In the genomic region with DNA sequence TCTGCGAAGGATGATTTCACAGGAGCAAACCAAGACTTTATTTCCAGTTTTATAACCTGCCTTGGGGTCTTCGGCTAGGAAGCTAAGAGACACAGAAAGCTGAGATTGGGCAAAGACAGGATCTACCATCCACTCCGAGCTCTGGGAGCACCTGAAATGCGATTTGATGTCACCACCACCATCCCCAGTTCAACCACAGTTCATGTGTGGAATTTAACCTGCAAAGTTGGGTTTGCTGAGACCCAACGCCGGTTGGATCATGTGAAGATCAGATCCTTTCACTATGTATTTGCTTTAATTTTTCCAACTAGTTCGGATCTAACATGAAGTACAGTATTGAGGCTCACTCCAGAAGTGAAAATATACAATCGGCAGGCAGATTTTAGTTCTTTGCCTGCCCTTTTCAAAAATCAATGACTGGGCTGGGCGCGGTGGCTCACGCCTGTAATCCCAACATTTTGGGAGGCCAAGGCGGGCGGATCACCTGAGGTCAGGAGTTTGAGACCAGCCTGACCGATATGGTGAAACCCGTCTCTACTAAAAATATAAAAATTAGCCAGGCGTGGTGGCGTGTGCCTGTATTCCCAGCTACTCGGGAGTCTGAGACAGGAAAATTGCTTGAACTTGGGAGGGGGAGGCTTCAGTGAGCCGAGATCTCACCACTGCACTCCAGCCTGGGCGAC, we compare ENCODE assay signal across 9 cellular contexts. TPM values are rescaled to one million over a fixed set of nuclear protein-coding genes. Genes with fewer than 3 reads are reported as not detected.
DNase-seq lines count a peak whose midpoint lies in the region; ATAC-seq and TF ChIP-seq lines count a peak whose summit lies in the region.
"Had no signal": no experiment of that assay in that cellular context is flagged by ENCODE, and none has a peak within 500 bp of the region (broad histone marks: within the 10 kb centered on the region; RNA-seq: fewer than 3 reads in every experiment).

No MANE protein-coding gene starts in this region.

- H3K4me1 ChIP-seq in OCI-LY1 (ENCODE audit: insufficient read depth, low read length, severe bottlenecking) (peaks cover 38% of the 10 kb centered on the region), esophagus squamous epithelium (peaks cover 9 to 42% (median 17%) of the 10 kb centered on the region in 3 donors), smooth muscle cell (ENCODE audit: low read depth) (peaks cover 12% of the 10 kb centered on the region)

- H3K9ac ChIP-seq in OCI-LY1 (ENCODE audit: low read length) = peak overlapping the region; percentile 87
- H3K9ac ChIP-seq in smooth muscle cell (ENCODE audit: low read depth) = no peak overlapping the region

- no peaks in the 10 kb centered on the region for H3K79me2 ChIP-seq in OCI-LY1 (ENCODE audit: insufficient read depth, low read length)
- peaks cover 35% of the 10 kb centered on the region for H3K79me2 ChIP-seq in smooth muscle cell (ENCODE audit: low read depth)

- H3K27ac Mint-ChIP-seq in activated CD4-positive, alpha-beta T cell treated with anti-CD3 and anti-CD28 coated beads, Interleukin-2, amount 10 ng/mL, durations not matched to agents 7 days and 5 days = peak overlapping the region; percentile 99

- no peak for TF ChIP-seq POLR2A in esophagus squamous epithelium (IDR thresholded peaks at IDR 0.05)

- no peaks in the 10 kb centered on the region for H3K9me3 ChIP-seq in OCI-LY1 (ENCODE audit: low read length)
- H3K9me3 ChIP-seq in esophagus squamous epithelium = no peaks in the 10 kb centered on the region
- no peaks in the 10 kb centered on the region for H3K9me3 ChIP-seq in smooth muscle cell (replicated peaks; ENCODE audit: low read depth)

- intact Hi-C loops in esophagus squamous epithelium (cut with DNase I) = no loop called here

- H2AFZ ChIP-seq in OCI-LY1 (ENCODE audit: low read length) (no peak overlapping the region), smooth muscle cell (ENCODE audit: low read depth) (no peak overlapping the region)

- H3K27ac ChIP-seq in OCI-LY1 (ENCODE audit: low read depth, low read length, poor library complexity, severe bottlenecking) = peak overlapping the region; percentile 84
- peak overlapping the region; percentile 12 to 99 (median 97) for H3K27ac ChIP-seq in esophagus squamous epithelium
- no peak overlapping the region for H3K27ac ChIP-seq in smooth muscle cell (ENCODE audit: low read depth)

- H3K27me3 ChIP-seq in OCI-LY1 (ENCODE audit: insufficient read depth, low read length) (no peaks in the 10 kb centered on the region), esophagus squamous epithelium (no peaks in the 10 kb centered on the region), smooth muscle cell (ENCODE audit: low read depth) (no peaks in the 10 kb centered on the region)

- POLR2A ChIA-PET in activated CD4-positive, alpha-beta T cell treated with anti-CD3 and anti-CD28 coated beads, Interleukin-2, amount 10 ng/mL, durations not matched to agents 7 days and 5 days (lab: Charles Lee) = no interaction called here

- CTCF ChIA-PET in activated CD4-positive, alpha-beta T cell treated with anti-CD3 and anti-CD28 coated beads, Interleukin-2, amount 10 ng/mL, durations not matched to agents 7 days and 5 days (lab: Charles Lee) = interaction anchor here (2.1 to 5.7 kb wide), 2 partner anchors 9 to 25 kb away, joined by 5 to 40 read pairs; no protein-coding TSS in a partner anchor

- no peaks in the 10 kb centered on the region for H3K27me3 Mint-ChIP-seq in activated CD4-positive, alpha-beta T cell treated with anti-CD3 and anti-CD28 coated beads, Interleukin-2, amount 10 ng/mL, durations not matched to agents 7 days and 5 days

- peaks cover 3% of the 10 kb centered on the region; the same call in 1 of the 2 replicates for H3F3A ChIP-seq in OCI-LY1 (ENCODE audit: insufficient read depth, low read length)
- no peaks in the 10 kb centered on the region for H3F3A ChIP-seq in smooth muscle cell (ENCODE audit: low read depth)

- H3K4me1 Mint-ChIP-seq in activated CD4-positive, alpha-beta T cell treated with anti-CD3 and anti-CD28 coated beads, Interleukin-2, amount 10 ng/mL, durations not matched to agents 7 days and 5 days = peaks cover 36% of the 10 kb centered on the region

- H3K36me3 Mint-ChIP-seq in activated CD4-positive, alpha-beta T cell treated with anti-CD3 and anti-CD28 coated beads, Interleukin-2, amount 10 ng/mL, durations not matched to agents 7 days and 5 days (ENCODE audit: low read depth) = peaks cover 4% of the 10 kb centered on the region

- peak overlapping the region; percentile 84 for H3K4me2 ChIP-seq in OCI-LY1 (ENCODE audit: low read length)
- peak overlapping the region; percentile 93 for H3K4me2 ChIP-seq in smooth muscle cell

- H3K9me2 ChIP-seq in OCI-LY1 (ENCODE audit: low read depth, low read length) = no peaks in the 10 kb centered on the region

- H4K20me1 ChIP-seq in OCI-LY1 (ENCODE audit: insufficient read depth, low read length) = no peaks in the 10 kb centered on the region
- peaks cover 28% of the 10 kb centered on the region for H4K20me1 ChIP-seq in smooth muscle cell (ENCODE audit: low read depth)

- H3K4me3 Mint-ChIP-seq in activated CD4-positive, alpha-beta T cell treated with anti-CD3 and anti-CD28 coated beads, Interleukin-2, amount 10 ng/mL, durations not matched to agents 7 days and 5 days = peak overlapping the region; percentile 91

- no peaks in the 10 kb centered on the region for H3K9me3 Mint-ChIP-seq in activated CD4-positive, alpha-beta T cell treated with anti-CD3 and anti-CD28 coated beads, Interleukin-2, amount 10 ng/mL, durations not matched to agents 7 days and 5 days

- DNase-seq in activated CD4-positive, alpha-beta T cell treated with anti-CD3 and anti-CD28 coated beads, Interleukin-2, amount 10 ng/mL, durations not matched to agents 7 days and 5 days = no peak
- DNase-seq in activated CD4-positive, alpha-beta T cell treated with anti-CD3 and anti-CD28 coated beads for 1 hour = no peak
- DNase-seq in esophagus squamous epithelium (lab: John Stamatoyannopoulos, UW) (no peak), smooth muscle cell (lab: John Stamatoyannopoulos, UW; ENCODE audit: unreplicated experiment) (no peak), germinal center (ENCODE audit: low spot score) (no peak), NCI-H128 (lab: John Stamatoyannopoulos, UW; ENCODE audit: unreplicated experiment) (no peak)
- DNase-seq: SHP77 had no signal

- WGBS in esophagus squamous epithelium, 2 donors = 86 to 88% methylated on average over 18 to 20 of the region's 20 CpGs
- 97% methylated on average over 20 of the region's 20 CpGs for WGBS in smooth muscle cell (ENCODE audit: low lambda C conversion rate)

- H3K36me3 ChIP-seq in OCI-LY1 (ENCODE audit: insufficient read depth, low read length) = peaks cover 5% of the 10 kb centered on the region; the same call in 1 of the 2 replicates
- peaks cover 0 to 2% (median 0%) of the 10 kb centered on the region in 3 donors for H3K36me3 ChIP-seq in esophagus squamous epithelium
- no peaks in the 10 kb centered on the region for H3K36me3 ChIP-seq in smooth muscle cell (ENCODE audit: low read depth)

- no peak for ATAC-seq in HG03139 (IDR thresholded peaks at IDR 0.05; ENCODE audit: unreplicated experiment)

- H3K4me3 ChIP-seq in OCI-LY1 (ENCODE audit: low read depth, low read length, poor library complexity, severe bottlenecking) (peak overlapping the region; percentile 92), esophagus squamous epithelium (peak overlapping the region in 1 of 4 donors; percentile 85), smooth muscle cell (peak overlapping the region; percentile 94)

- TF ChIP-seq CTCF in OCI-LY1 (IDR thresholded peaks at IDR 0.05; ENCODE audit: low read length) (no peak), esophagus squamous epithelium (IDR thresholded peaks at IDR 0.05) (no peak), smooth muscle cell (IDR thresholded peaks at IDR 0.05; ENCODE audit: borderline replicate concordance, insufficient read depth, poor library complexity, severe bottlenecking) (no peak)

RNA-seq across cellular contexts. Expression of a gene that starts 1.4 kb away (rescaled TPM):
- total RNA-seq in activated CD4-positive, alpha-beta T cell treated with anti-CD3 and anti-CD28 coated beads, Interleukin-2, amount 10 ng/mL, durations not matched to agents 7 days and 5 days = 10 to 100 TPM; 20.0 to 25.2 TPM
- total RNA-seq in esophagus squamous epithelium (10 to 100 TPM; 11.4 to 23.3 (median 12.6) TPM), smooth muscle cell (48.6 and 58.1 TPM in 2 replicates)
- 94.1 and 97.5 TPM in 2 replicates for polyA plus RNA-seq in smooth muscle cell

RNA-seq across cellular contexts. Expression of a gene that starts 39.2 kb away (rescaled TPM):
- 10 to 100 TPM; 32.2 to 32.7 TPM for total RNA-seq in activated CD4-positive, alpha-beta T cell treated with anti-CD3 and anti-CD28 coated beads, Interleukin-2, amount 10 ng/mL, durations not matched to agents 7 days and 5 days
- 10 to 100 TPM; 13.7 to 24.0 (median 20.9) TPM for total RNA-seq in esophagus squamous epithelium
- total RNA-seq in smooth muscle cell = 16.1 and 17.7 TPM in 2 replicates
- polyA plus RNA-seq in smooth muscle cell = 26.5 and 26.6 TPM in 2 replicates
